Comparison of ENCODE assay signal across 18 cellular contexts in the genomic region with DNA sequence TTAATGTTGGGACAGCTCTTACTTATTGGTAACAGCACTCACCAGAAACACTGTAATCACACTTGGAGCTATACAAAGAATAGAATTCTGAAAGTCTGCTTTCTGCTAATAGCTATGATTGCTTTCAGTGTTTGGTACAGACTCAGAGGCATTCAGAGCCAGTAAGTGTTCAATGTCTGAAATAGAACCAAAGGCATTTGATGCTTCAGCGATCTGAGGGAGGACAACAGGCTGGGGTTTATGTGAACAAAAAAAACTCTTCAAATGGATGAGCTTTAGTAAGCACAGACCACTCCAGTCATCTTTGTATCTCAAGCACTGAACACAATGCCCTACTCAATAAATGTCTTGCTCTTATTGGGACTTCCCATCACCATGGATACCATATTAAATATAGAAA.
"Had no signal": no experiment of that assay in that cellular context is flagged by ENCODE, and none has a peak within 500 bp of the region (broad histone marks: within the 10 kb centered on the region; RNA-seq: fewer than 3 reads in every experiment).

No MANE protein-coding gene starts in this region.

- DNase-seq: activated CD4-positive, alpha-beta T cell treated with anti-CD3 and anti-CD28 coated beads for 48 hours; activated CD4-positive, alpha-beta T cell treated with anti-CD3 and anti-CD28 coated beads, Interleukin-2, amount 50 U/mL, for 4 hours; activated CD4-positive, CD25-positive, alpha-beta regulatory T cell treated with anti-CD3 and anti-CD28 coated beads, Interleukin-2, amount 50 U/mL, for 72 hours; activated CD8-positive, alpha-beta memory T cell treated with anti-CD3 and anti-CD28 coated beads, Interleukin-2, amount 10 ng/mL, durations not matched to agents 7 days and 5 days; activated gamma-delta T cell; activated naive CD4-positive, alpha-beta T cell treated with anti-CD3 and anti-CD28 coated beads for 36 hours; activated T-cell treated with anti-CD3 and anti-CD28 coated beads, Interleukin-2, amount 50 U/mL, for 4 hours; Karpas-422; MM.1S; NCI-H1105; NCI-H146; NCI-H345; NCI-H510A; PC-3; SHP77 treated with DMSO at 0.1 percent for 48 hours had no signal

- H3K4me3 ChIP-seq: K562 had no signal

- ATAC-seq: activated CD8-positive, alpha-beta memory T cell treated with anti-CD3 and anti-CD28 coated beads, Interleukin-2, amount 10 ng/mL, durations not matched to agents 7 days and 5 days; activated T-cell treated with anti-CD3 and anti-CD28 coated beads, Interleukin-2, amount 50 U/mL, for 4 hours; activated T-helper 17 cell treated with anti-CD3 and anti-CD28 coated beads, Interleukin-2, amount 50 U/mL, for 72 hours; K562; PC-3; WTC11 had no signal
